In the genomic region with DNA sequence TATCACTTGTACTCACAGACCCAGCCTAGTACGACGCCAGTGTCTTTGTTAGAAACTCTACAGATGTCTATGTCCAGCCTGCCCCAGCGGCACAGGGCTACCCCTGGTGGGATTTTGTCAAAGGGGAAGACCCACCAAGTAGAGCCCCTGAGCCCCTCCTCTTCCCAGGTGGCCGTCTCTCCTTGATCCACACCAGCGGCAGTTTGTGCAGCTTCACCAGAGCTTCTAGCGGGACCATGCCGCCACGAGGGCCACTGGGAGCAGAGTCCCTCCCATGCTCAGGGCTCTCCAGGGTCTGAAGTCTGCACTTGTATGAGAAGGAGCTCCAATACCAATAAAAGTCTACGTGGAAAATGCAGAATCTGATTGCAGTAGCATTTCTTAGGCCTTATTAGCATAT, we compare ENCODE assay signal across 24 cellular contexts.
"Had no signal": no experiment of that assay in that cellular context is flagged by ENCODE, and none has a peak within 500 bp of the region (broad histone marks: within the 10 kb centered on the region; RNA-seq: fewer than 3 reads in every experiment).

No MANE protein-coding gene starts in this region.

- H3K36me3 ChIP-seq: esophagus muscularis mucosa, gastrocnemius medialis, left ventricle myocardium inferior, lower lobe of right lung, neural progenitor cell, pancreas, suprapubic skin, tibial artery, upper lobe of right lung, vagina had no signal

- H3K4me3 ChIP-seq: esophagus muscularis mucosa, gastrocnemius medialis, left ventricle myocardium inferior, lower lobe of right lung, neural progenitor cell, pancreas, smooth muscle cell, suprapubic skin, tibial artery, upper lobe of right lung, vagina had no signal

- ATAC-seq: effector memory CD8-positive, alpha-beta T cell; gastrocnemius medialis; lower lobe of right lung; natural killer cell treated with Interleukin-12 subunit alpha and Interleukin-12 subunit beta and Interleukin-15 and Interleukin-18, amount 100 ng/mL, for 72 hours; pancreas; right cardiac atrium; stimulated activated naive CD8-positive, alpha-beta T cell treated with anti-CD3 and anti-CD28 coated beads, Interleukin-15, Interleukin-2, amounts not matched to agents 100 U/mL and 50 U/mL, for 24 hours; upper lobe of right lung had no signal

- H3K4me2 ChIP-seq: neural progenitor cell, smooth muscle cell had no signal

- DNase-seq: effector memory CD8-positive, alpha-beta T cell; gastrocnemius medialis; glutamatergic neuron; left ventricle myocardium inferior; lower lobe of right lung; occipital lobe; pancreas; right cardiac atrium; stimulated activated CD4-positive, alpha-beta T cell treated with anti-CD3 and anti-CD28 coated beads, Interleukin-2, amount 100 ng/mL, for 48 hours; stimulated activated naive CD8-positive, alpha-beta T cell treated with anti-CD3 and anti-CD28 coated beads, Interleukin-15, Interleukin-2, amounts not matched to agents 100 U/mL and 50 U/mL, for 24 hours; upper lobe of right lung had no signal

- H2AFZ ChIP-seq: neural progenitor cell had no signal

- H3K27me3 Mint-ChIP-seq: dendritic cell treated with granulocyte-macrophage colony-stimulating factor and Interleukin-4, amounts not matched to agents 40 ng/mL and 50 ng/mL, for 4 days; effector memory CD8-positive, alpha-beta T cell; memory B cell; natural killer cell treated with Interleukin-12 subunit alpha and Interleukin-12 subunit beta and Interleukin-15 and Interleukin-18, amount 100 ng/mL, for 72 hours; progenitor cell of endocrine pancreas had no signal

- H3K4me1 ChIP-seq: gastrocnemius medialis, lower lobe of right lung, pancreas, upper lobe of right lung had no signal

- H3K27me3 ChIP-seq: esophagus muscularis mucosa, gastrocnemius medialis, neural progenitor cell, pancreas, suprapubic skin, tibial artery, upper lobe of right lung, vagina had no signal

- H3K27ac ChIP-seq: epithelial cell of prostate, esophagus muscularis mucosa, gastrocnemius medialis, left ventricle myocardium inferior, lower lobe of right lung, neural progenitor cell, pancreas, suprapubic skin, tibial artery, upper lobe of right lung, vagina had no signal

- FAIRE-seq: keratinocyte, pancreas had no signal

- H3K4me1 Mint-ChIP-seq: mesothelial cell of epicardium had no signal

- H3K4me3 Mint-ChIP-seq: dendritic cell treated with granulocyte-macrophage colony-stimulating factor and Interleukin-4, amounts not matched to agents 40 ng/mL and 50 ng/mL, for 4 days; effector memory CD8-positive, alpha-beta T cell; memory B cell; mesothelial cell of epicardium; natural killer cell treated with Interleukin-12 subunit alpha and Interleukin-12 subunit beta and Interleukin-15 and Interleukin-18, amount 100 ng/mL, for 72 hours; neural progenitor cell had no signal

- H3K9me3 ChIP-seq: esophagus muscularis mucosa, gastrocnemius medialis, left ventricle myocardium inferior, lower lobe of right lung, pancreas, suprapubic skin, tibial artery, upper lobe of right lung, vagina had no signal

- H3K27ac Mint-ChIP-seq: dendritic cell treated with granulocyte-macrophage colony-stimulating factor and Interleukin-4, amounts not matched to agents 40 ng/mL and 50 ng/mL, for 4 days; mesothelial cell of epicardium; progenitor cell of endocrine pancreas had no signal

- H3K9ac ChIP-seq: neural progenitor cell had no signal
